ENCODE assay signal across 27 cellular contexts in genomic region chr1:5164155-5164554, GRCh38.
A peak's percentile ranks its signal among the peaks of the same experiment; 100 is the strongest.
DNase-seq lines count a peak whose midpoint lies in the region; ATAC-seq lines count a peak whose summit lies in the region.
"Had no signal": no experiment of that assay in that cellular context is flagged by ENCODE, and none has a peak within 500 bp of the region (broad histone marks: within the 10 kb centered on the region; RNA-seq: fewer than 3 reads in every experiment).

No MANE protein-coding gene starts in this region.

- H3K4me1 Mint-ChIP-seq in activated T-cell treated with anti-CD3 and anti-CD28 coated beads, Interleukin-2, amount 50 U/mL, for 24 hours (ENCODE audit: low read depth), result peaks cover 4% of the 10 kb centered on the region
- peaks cover 5% of the 10 kb centered on the region for H3K4me1 Mint-ChIP-seq in activated naive CD8-positive, alpha-beta T cell treated with anti-CD3 and anti-CD28 coated beads for 36 hours
- H3K4me1 Mint-ChIP-seq: activated CD8-positive, alpha-beta memory T cell treated with anti-CD3 and anti-CD28 coated beads, Interleukin-2, amount 10 ng/mL, durations not matched to agents 7 days and 5 days; CD8-positive, alpha-beta memory T cell had no signal

- no peaks in the 10 kb centered on the region for H3K36me3 ChIP-seq in MG63
- H3K36me3 ChIP-seq: left ventricle myocardium inferior, pancreas, tibial nerve had no signal

- H3K36me3 Mint-ChIP-seq in activated T-cell treated with anti-CD3 and anti-CD28 coated beads, Interleukin-2, amount 50 U/mL, for 24 hours (ENCODE audit: low read depth), result no peaks in the 10 kb centered on the region
- no peaks in the 10 kb centered on the region for H3K36me3 Mint-ChIP-seq in activated naive CD8-positive, alpha-beta T cell treated with anti-CD3 and anti-CD28 coated beads for 36 hours
- H3K36me3 Mint-ChIP-seq: activated CD8-positive, alpha-beta memory T cell treated with anti-CD3 and anti-CD28 coated beads, Interleukin-2, amount 10 ng/mL, durations not matched to agents 7 days and 5 days; CD8-positive, alpha-beta memory T cell had no signal

- peaks cover 4% of the 10 kb centered on the region for H3K9me3 Mint-ChIP-seq in activated T-cell treated with anti-CD3 and anti-CD28 coated beads, Interleukin-2, amount 50 U/mL, for 24 hours
- H3K9me3 Mint-ChIP-seq in activated naive CD8-positive, alpha-beta T cell treated with anti-CD3 and anti-CD28 coated beads for 36 hours, result no peaks in the 10 kb centered on the region

- DNase-seq in activated T-cell treated with anti-CD3 and anti-CD28 coated beads, Interleukin-2, amount 50 U/mL, for 24 hours, result peak; percentile 30
- no peak for DNase-seq in activated T-cell treated with anti-CD3 and anti-CD28 coated beads for 4 hours
- peak; percentile 4 for DNase-seq in MG63
- DNase-seq in activated naive CD8-positive, alpha-beta T cell treated with anti-CD3 and anti-CD28 coated beads for 36 hours, result peak; percentile 22
- peak; percentile 2 for DNase-seq in stimulated activated CD8-positive, alpha-beta memory T cell treated with anti-CD3 and anti-CD28 coated beads, Interleukin-2, amount 100 ng/mL, for 48 hours (ENCODE audit: low read depth in 2 of 2)
- no peak for DNase-seq in NCI-H2196 (lab: John Stamatoyannopoulos, UW; ENCODE audit: unreplicated experiment)
- DNase-seq: activated CD8-positive, alpha-beta memory T cell treated with anti-CD3 and anti-CD28 coated beads, Interleukin-2, amount 10 ng/mL, durations not matched to agents 7 days and 5 days; activated effector memory CD4-positive, alpha-beta T cell treated with Interleukin-2 at 50 U/mL for 16 hours; caudate nucleus; CD8-positive, alpha-beta memory T cell; effector memory CD4-positive, alpha-beta T cell; H7; left ventricle myocardium inferior; mesenchymal stem cell; NCI-H1417; NCI-H2029; NCI-H524; pancreas; Right ventricle myocardium superior had no signal

- H3K4me3 Mint-ChIP-seq in activated T-cell treated with anti-CD3 and anti-CD28 coated beads, Interleukin-2, amount 50 U/mL, for 24 hours, result no peak overlapping the region
- H3K4me3 Mint-ChIP-seq in activated naive CD8-positive, alpha-beta T cell treated with anti-CD3 and anti-CD28 coated beads for 36 hours, result no peak overlapping the region
- H3K4me3 Mint-ChIP-seq: activated CD8-positive, alpha-beta memory T cell treated with anti-CD3 and anti-CD28 coated beads, Interleukin-2, amount 10 ng/mL, durations not matched to agents 7 days and 5 days; neural crest cell; T-helper 1 cell treated with Interleukin-12 subunit alpha and Interleukin-12 subunit beta and Interleukin-4 antibody, amounts not matched to agents 30 μg/mL and 1 μg/mL, for 36 hours had no signal

- H3K27ac Mint-ChIP-seq in activated T-cell treated with anti-CD3 and anti-CD28 coated beads, Interleukin-2, amount 50 U/mL, for 24 hours, result no peak overlapping the region
- H3K27ac Mint-ChIP-seq in activated naive CD8-positive, alpha-beta T cell treated with anti-CD3 and anti-CD28 coated beads for 36 hours, result no peak overlapping the region
- H3K27ac Mint-ChIP-seq: activated CD8-positive, alpha-beta memory T cell treated with anti-CD3 and anti-CD28 coated beads, Interleukin-2, amount 10 ng/mL, durations not matched to agents 7 days and 5 days; CD8-positive, alpha-beta memory T cell; T-helper 1 cell treated with Interleukin-12 subunit alpha and Interleukin-12 subunit beta and Interleukin-4 antibody, amounts not matched to agents 30 μg/mL and 1 μg/mL, for 36 hours had no signal

- peaks cover 29% of the 10 kb centered on the region for H3K27me3 Mint-ChIP-seq in activated T-cell treated with anti-CD3 and anti-CD28 coated beads, Interleukin-2, amount 50 U/mL, for 24 hours
- peaks cover 5% of the 10 kb centered on the region for H3K27me3 Mint-ChIP-seq in activated naive CD8-positive, alpha-beta T cell treated with anti-CD3 and anti-CD28 coated beads for 36 hours
- H3K27me3 Mint-ChIP-seq: activated CD8-positive, alpha-beta memory T cell treated with anti-CD3 and anti-CD28 coated beads, Interleukin-2, amount 10 ng/mL, durations not matched to agents 7 days and 5 days had no signal

- no peaks in the 10 kb centered on the region for H3K27me3 ChIP-seq in MG63
- H3K27me3 ChIP-seq: hepatocyte, pancreas, tibial nerve had no signal

- no peak overlapping the region for H3K4me3 ChIP-seq in MG63
- H3K4me3 ChIP-seq: coronary artery, hepatocyte, left ventricle myocardium inferior, pancreas, skin epidermis, tibial nerve had no signal

- no peaks in the 10 kb centered on the region for H3K9me3 ChIP-seq in MG63
- H3K9me3 ChIP-seq: pancreas, tibial nerve had no signal

- ATAC-seq in HG02623 (IDR thresholded peaks at IDR 0.05; ENCODE audit: unreplicated experiment), result no peak
- ATAC-seq: activated CD8-positive, alpha-beta memory T cell treated with anti-CD3 and anti-CD28 coated beads, Interleukin-2, amount 10 ng/mL, durations not matched to agents 7 days and 5 days; pancreas; SK-N-SH treated with all-trans-retinoic acid at 6 μM for 48 hours had no signal

Comparison
In these comparisons a context has a peak if more than half of its experiments do, and no peak if none do; other contexts are left out.
1. DNase-seq: peak in activated T-cell treated with anti-CD3 and anti-CD28 coated beads, Interleukin-2, amount 50 U/mL, for 24 hours (single experiment), MG63 (single experiment), activated naive CD8-positive, alpha-beta T cell treated with anti-CD3 and anti-CD28 coated beads for 36 hours (single experiment) and stimulated activated CD8-positive, alpha-beta memory T cell treated with anti-CD3 and anti-CD28 coated beads, Interleukin-2, amount 100 ng/mL, for 48 hours (2 of 2); none in activated T-cell treated with anti-CD3 and anti-CD28 coated beads for 4 hours (single experiment) and NCI-H2196 (single experiment).